ENCODE assay signal across 2 cellular contexts in the genomic region with DNA sequence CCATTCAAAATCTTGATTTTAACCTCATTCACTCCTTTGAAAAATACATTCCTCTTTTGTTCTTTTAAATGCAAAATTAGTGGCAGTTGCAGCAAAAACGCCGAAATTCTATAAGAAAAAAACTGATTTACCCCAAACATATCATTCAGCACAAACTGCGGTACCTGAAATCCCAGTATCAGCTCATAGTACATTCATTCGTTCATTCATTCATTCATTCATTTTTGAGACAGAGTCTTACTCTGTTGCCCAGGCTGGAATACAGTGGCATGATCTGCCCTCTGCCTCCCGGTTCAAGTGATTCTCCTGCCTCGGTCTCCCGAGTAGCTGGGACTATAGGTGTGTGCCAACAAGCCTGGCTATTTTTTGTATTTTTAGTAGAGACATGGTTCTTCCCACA.
TF ChIP-seq lines count a peak whose summit lies in the region.

No MANE protein-coding gene starts in this region.

TF ChIP-seq in GM12878, 131 proteins besides CTCF, POLR2A, EP300 and RAD21:
- TF ChIP-seq, protein P1, sequence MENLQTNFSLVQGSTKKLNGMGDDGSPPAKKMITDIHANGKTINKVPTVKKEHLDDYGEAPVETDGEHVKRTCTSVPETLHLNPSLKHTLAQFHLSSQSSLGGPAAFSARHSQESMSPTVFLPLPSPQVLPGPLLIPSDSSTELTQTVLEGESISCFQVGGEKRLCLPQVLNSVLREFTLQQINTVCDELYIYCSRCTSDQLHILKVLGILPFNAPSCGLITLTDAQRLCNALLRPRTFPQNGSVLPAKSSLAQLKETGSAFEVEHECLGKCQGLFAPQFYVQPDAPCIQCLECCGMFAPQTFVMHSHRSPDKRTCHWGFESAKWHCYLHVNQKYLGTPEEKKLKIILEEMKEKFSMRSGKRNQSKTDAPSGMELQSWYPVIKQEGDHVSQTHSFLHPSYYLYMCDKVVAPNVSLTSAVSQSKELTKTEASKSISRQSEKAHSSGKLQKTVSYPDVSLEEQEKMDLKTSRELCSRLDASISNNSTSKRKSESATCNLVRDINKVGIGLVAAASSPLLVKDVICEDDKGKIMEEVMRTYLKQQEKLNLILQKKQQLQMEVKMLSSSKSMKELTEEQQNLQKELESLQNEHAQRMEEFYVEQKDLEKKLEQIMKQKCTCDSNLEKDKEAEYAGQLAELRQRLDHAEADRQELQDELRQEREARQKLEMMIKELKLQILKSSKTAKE (IDR thresholded peaks at IDR 0.05; ENCODE audit: low read depth, poor library complexity, severe bottlenecking), result no peak
- peak; percentile 68; the same call in 1 of the 2 replicates for TF ChIP-seq ZNF24 (IDR thresholded peaks at IDR 0.05)

TF ChIP-seq in endothelial cell of umbilical vein, 7 proteins besides CTCF, POLR2A, EP300 and RAD21:
- TF ChIP-seq GATA2 (IDR thresholded peaks at IDR 0.05; ENCODE audit: insufficient read depth, insufficient read length, low read depth, low read length), result no peak
- no peak for TF ChIP-seq JUN (IDR thresholded peaks at IDR 0.05; ENCODE audit: borderline replicate concordance, insufficient read depth, insufficient read length, low read depth)
- TF ChIP-seq, protein P2, sequence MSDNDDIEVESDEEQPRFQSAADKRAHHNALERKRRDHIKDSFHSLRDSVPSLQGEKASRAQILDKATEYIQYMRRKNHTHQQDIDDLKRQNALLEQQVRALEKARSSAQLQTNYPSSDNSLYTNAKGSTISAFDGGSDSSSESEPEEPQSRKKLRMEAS (IDR thresholded peaks at IDR 0.05; ENCODE audit: insufficient read depth, insufficient read length), result no peak
- no peak for TF ChIP-seq FOS (IDR thresholded peaks at IDR 0.05; ENCODE audit: borderline replicate concordance, insufficient read depth, low read length)
- TF ChIP-seq EZH2 (IDR thresholded peaks at IDR 0.05; ENCODE audit: borderline replicate concordance, low read depth, low read length, severe bottlenecking), result no peak
- TF ChIP-seq POLR2AphosphoS5 (IDR thresholded peaks at IDR 0.05; ENCODE audit: insufficient read depth, low read depth, low read length), result no peak
- no peak for TF ChIP-seq MYC (IDR thresholded peaks at IDR 0.05; ENCODE audit: low read depth, low read length)
